8 cellular contexts compared by ENCODE assay signal in the genomic region with DNA sequence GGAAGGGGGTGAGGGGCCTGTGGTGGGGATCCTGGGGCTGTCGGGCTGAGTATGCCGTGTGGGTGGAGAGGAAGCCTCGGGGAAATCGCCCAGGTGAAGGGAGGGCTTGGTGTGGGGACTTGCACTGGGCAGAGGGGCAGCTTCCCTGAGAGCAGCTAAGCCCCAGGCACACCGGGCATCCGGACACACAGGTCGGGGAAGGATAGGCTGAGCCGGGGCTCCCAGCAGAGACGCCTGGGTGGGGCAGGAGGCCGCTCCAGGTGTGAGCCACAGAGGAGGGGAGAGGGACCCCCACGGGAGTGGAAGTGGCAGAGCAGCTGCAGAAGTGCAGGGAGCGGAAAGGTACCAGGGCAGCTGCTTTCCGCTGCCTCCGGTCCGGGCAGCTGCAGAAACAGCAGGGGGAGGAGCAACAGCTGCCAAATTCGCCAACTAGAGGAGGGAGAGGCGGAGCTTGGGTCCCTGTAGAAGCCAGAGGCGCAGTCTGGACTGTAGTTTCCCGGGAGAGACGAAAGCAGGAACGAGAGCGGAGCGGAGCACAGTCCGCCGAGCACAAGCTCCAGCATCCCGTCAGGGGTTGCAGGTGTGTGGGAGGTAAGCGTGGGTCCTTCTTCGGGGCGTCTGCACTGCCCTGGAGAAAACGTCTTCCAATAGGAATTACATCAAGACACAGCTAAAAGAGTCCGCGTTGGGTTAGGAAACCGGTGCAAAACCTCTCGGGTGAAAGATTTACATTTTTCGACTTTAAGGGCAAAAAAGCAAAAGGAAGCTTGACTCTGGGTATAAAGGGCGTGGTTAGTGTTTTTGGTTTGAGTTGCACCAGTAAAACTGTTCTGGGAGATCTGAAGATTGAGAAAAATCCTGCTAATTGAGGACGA. TPM values are rescaled to one million over a fixed set of nuclear protein-coding genes. Genes with fewer than 3 reads are reported as not detected.
DNase-seq lines count a peak whose midpoint lies in the region; ATAC-seq, FAIRE-seq and TF ChIP-seq lines count a peak whose summit lies in the region.

A gene with protein sequence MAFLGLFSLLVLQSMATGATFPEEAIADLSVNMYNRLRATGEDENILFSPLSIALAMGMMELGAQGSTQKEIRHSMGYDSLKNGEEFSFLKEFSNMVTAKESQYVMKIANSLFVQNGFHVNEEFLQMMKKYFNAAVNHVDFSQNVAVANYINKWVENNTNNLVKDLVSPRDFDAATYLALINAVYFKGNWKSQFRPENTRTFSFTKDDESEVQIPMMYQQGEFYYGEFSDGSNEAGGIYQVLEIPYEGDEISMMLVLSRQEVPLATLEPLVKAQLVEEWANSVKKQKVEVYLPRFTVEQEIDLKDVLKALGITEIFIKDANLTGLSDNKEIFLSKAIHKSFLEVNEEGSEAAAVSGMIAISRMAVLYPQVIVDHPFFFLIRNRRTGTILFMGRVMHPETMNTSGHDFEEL (plus strand): TSS at position 489 of the 875 bp plus-strand sequence. CDS start 53,408 bp downstream, outside the sequence.

- BruUV-seq in Calu3 (replicated peaks; lab: Mats Ljungman, UMichigan): no TSS peak

- no peaks in the 10 kb centered on the region for H3K27me3 Mint-ChIP-seq in Calu3 (ENCODE audit: unreplicated experiment)

- no peaks in the 10 kb centered on the region for H3K36me3 Mint-ChIP-seq in Calu3 (ENCODE audit: insufficient read depth, unreplicated experiment)

- H3K4me3 Mint-ChIP-seq in Calu3 (ENCODE audit: low read depth, unreplicated experiment): no peak within 1 kb of the TSS

- peak; percentile 40 for FAIRE-seq in HTR-8/SVneo (lab: Jason Lieb, UNC)

- H3K4me1 Mint-ChIP-seq in Calu3 (ENCODE audit: low read depth, unreplicated experiment): peaks cover 26% of the 10 kb centered on the region

- CTCF ChIA-PET in Calu3 (lab: Charles Lee): interaction anchor here (0.6 to 2.0 kb wide), 8 partner anchors 9 to 476 kb away, joined by 3 to 13 read pairs (median 4); a partner anchor contains a TSS

- H3K9me3 Mint-ChIP-seq in Calu3 (ENCODE audit: low read depth, unreplicated experiment): no peaks in the 10 kb centered on the region

- TF ChIP-seq CTCF in Calu3 (IDR thresholded peaks at IDR 0.05; ENCODE audit: unreplicated experiment): peak; percentile 17

- peak; percentile 59 for ATAC-seq in GM21390 (IDR thresholded peaks at IDR 0.05; ENCODE audit: unreplicated experiment)

- TF ChIP-seq POLR2A in erythroblast (IDR thresholded peaks at IDR 0.05; ENCODE audit: low read length): no peak

- no peak within 1 kb of the TSS for H3K27ac Mint-ChIP-seq in Calu3 (ENCODE audit: unreplicated experiment)

- intact Hi-C loops in Calu3 (cut with micrococcal nuclease; ENCODE audit: unreplicated experiment): loop anchor here (10.0 kb wide), 1 partner anchor 359 kb away; a partner anchor contains a TSS

- DNase-seq in Calu3 (peak; percentile 93), HTR-8/SVneo (ENCODE audit: insufficient read length, low spot score) (peak; percentile 81), NOMO-1 treated with dmso at 0.1 percent for 144 hours (lab: John Stamatoyannopoulos, UW; ENCODE audit: unreplicated experiment) (peak; percentile 95), erythroblast (lab: John Stamatoyannopoulos, UW) (peak; percentile 85), mucosa of gallbladder (ENCODE audit: low spot score) (peak; percentile 91)
- peak; percentile 69 for DNase-seq in activated CD8-positive, alpha-beta memory T cell treated with anti-CD3 and anti-CD28 coated beads, Interleukin-2, amount 50 U/mL, for 4 hours
- peak; percentile 62 for DNase-seq in stimulated activated CD8-positive, alpha-beta memory T cell treated with anti-CD3 and anti-CD28 coated beads, Interleukin-4, amount 100 ng/mL, for 24 hours (ENCODE audit: low read depth)

RNA-seq across cellular contexts. Expression of the gene that starts here (rescaled TPM):
- total RNA-seq in Calu3 (2022): 1.9 and 2.2 TPM in 2 replicates
- 2.9 TPM for total RNA-seq in mucosa of gallbladder

Comparison
In these comparisons a context has a peak if more than half of its experiments do, and no peak if none do; other contexts are left out.
1. Peak in every context shown above with its lines: DNase-seq and ATAC-seq.